ENCODE assay signal across 18 cellular contexts in the genomic region with DNA sequence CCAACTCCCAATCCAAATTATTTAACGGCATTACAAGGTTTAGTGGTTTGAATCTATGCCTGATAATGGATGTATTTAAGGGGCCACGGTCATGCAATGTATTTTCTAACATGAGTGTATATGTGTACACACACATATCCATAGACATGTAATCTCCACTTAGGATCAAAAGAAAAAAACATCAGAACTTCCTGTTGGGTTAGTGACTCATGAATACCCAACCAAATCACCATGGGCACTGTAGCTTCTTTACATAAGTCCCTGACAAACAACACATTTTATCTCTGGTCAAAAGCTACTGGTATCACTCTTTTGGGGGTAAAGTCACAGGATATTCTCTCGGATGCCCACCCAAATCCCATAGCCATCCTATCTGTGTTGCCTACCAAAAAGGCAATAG. TPM values are rescaled to one million over a fixed set of nuclear protein-coding genes. Genes with fewer than 3 reads are reported as not detected.
DNase-seq lines count a peak whose midpoint lies in the region; ATAC-seq and TF ChIP-seq lines count a peak whose summit lies in the region.
"Had no signal": no experiment of that assay in that cellular context is flagged by ENCODE, and none has a peak within 500 bp of the region (broad histone marks: within the 10 kb centered on the region; RNA-seq: fewer than 3 reads in every experiment).

No MANE protein-coding gene starts in this region.

- H2BK120ac ChIP-seq in mesendoderm (ENCODE audit: low read depth, low read length), result no peak overlapping the region

- H3K9ac ChIP-seq in mesendoderm (ENCODE audit: low read length), result no peak overlapping the region

- H2BK15ac ChIP-seq in mesendoderm (replicated peaks; ENCODE audit: low read depth), result no peak overlapping the region

- H3K79me1 ChIP-seq in mesendoderm (ENCODE audit: low read length), result no peaks in the 10 kb centered on the region

- no peak overlapping the region for H3K56ac ChIP-seq in mesendoderm (ENCODE audit: low read length)

- POLR2A ChIA-PET in AG04449 (lab: Yijun Ruan, JAX), result no interaction called here
- POLR2A ChIA-PET in activated CD8-positive, alpha-beta T cell treated with anti-CD3 and anti-CD28 coated beads, Interleukin-2, amount 10 ng/mL, durations not matched to agents 7 days and 5 days (lab: Charles Lee), result no interaction called here

- no peak overlapping the region for H3K4me2 ChIP-seq in mesendoderm (ENCODE audit: low read length)

- H3K27ac Mint-ChIP-seq in activated CD8-positive, alpha-beta T cell treated with anti-CD3 and anti-CD28 coated beads, Interleukin-2, amount 10 ng/mL, durations not matched to agents 7 days and 5 days, result no peak overlapping the region
- H3K27ac Mint-ChIP-seq: activated CD4-positive, alpha-beta T cell treated with anti-CD3 and anti-CD28 coated beads for 36 hours; endodermal cell had no signal

- H3K4me3 Mint-ChIP-seq in activated CD8-positive, alpha-beta T cell treated with anti-CD3 and anti-CD28 coated beads, Interleukin-2, amount 10 ng/mL, durations not matched to agents 7 days and 5 days, result no peak overlapping the region
- H3K4me3 Mint-ChIP-seq: activated CD4-positive, alpha-beta T cell treated with anti-CD3 and anti-CD28 coated beads for 36 hours; endodermal cell had no signal

- DNase-seq in AG04449 (ENCODE audit: low read depth, low spot score) (peak; percentile 19), GM03348 (ENCODE audit: low spot score) (peak; percentile 5), RKO (ENCODE audit: low spot score) (peak; percentile 21), fibroblast of mammary gland (ENCODE audit: low read depth) (peak; percentile 23), SKM-1 treated with dmso at 0.1 percent for 144 hours (lab: John Stamatoyannopoulos, UW; ENCODE audit: unreplicated experiment) (no peak), mesendoderm (no peak)
- DNase-seq in stimulated activated naive CD4-positive, alpha-beta T cell (lab: John Stamatoyannopoulos, UW), result no peak
- no peak for DNase-seq in activated CD8-positive, alpha-beta T cell treated with anti-CD3 and anti-CD28 coated beads, Interleukin-2, amount 10 ng/mL, durations not matched to agents 7 days and 5 days
- DNase-seq: activated CD4-positive, alpha-beta T cell treated with anti-CD3 and anti-CD28 coated beads for 36 hours; activated effector memory CD4-positive, alpha-beta T cell treated with Interleukin-2 at 50 U/mL for 16 hours; amygdala; endodermal cell; NCI-H1417; NCI-H446 treated with DMSO at 0.1 percent for 48 hours; occipital lobe; stimulated activated CD4-positive, alpha-beta T cell treated with anti-CD3 and anti-CD28 coated beads, Interleukin-2, amount 100 ng/mL, for 48 hours had no signal

- H3K36me3 Mint-ChIP-seq in activated CD8-positive, alpha-beta T cell treated with anti-CD3 and anti-CD28 coated beads, Interleukin-2, amount 10 ng/mL, durations not matched to agents 7 days and 5 days (ENCODE audit: low read depth), result no peaks in the 10 kb centered on the region

- no peak overlapping the region for H4K8ac ChIP-seq in mesendoderm (ENCODE audit: low read depth, low read length)

- H3K27me3 ChIP-seq in mesendoderm (ENCODE audit: insufficient read depth, low read length, poor library complexity), result no peaks in the 10 kb centered on the region

- no peaks in the 10 kb centered on the region for H3K9me3 Mint-ChIP-seq in activated CD8-positive, alpha-beta T cell treated with anti-CD3 and anti-CD28 coated beads, Interleukin-2, amount 10 ng/mL, durations not matched to agents 7 days and 5 days (ENCODE audit: insufficient read depth)
- H3K9me3 Mint-ChIP-seq: endodermal cell had no signal

- no peak for ATAC-seq in activated CD8-positive, alpha-beta T cell treated with anti-CD3 and anti-CD28 coated beads, Interleukin-2, amount 10 ng/mL, durations not matched to agents 7 days and 5 days
- ATAC-seq: activated CD4-positive, alpha-beta T cell treated with anti-CD3 and anti-CD28 coated beads for 36 hours had no signal

- H4K5ac ChIP-seq in mesendoderm (ENCODE audit: low read length), result no peak overlapping the region

- H2BK5ac ChIP-seq in mesendoderm (ENCODE audit: low read length), result no peak overlapping the region

- no peaks in the 10 kb centered on the region for H3K4me1 ChIP-seq in mesendoderm (ENCODE audit: control insufficient read depth, low read depth, low read length)

- H3K4me1 Mint-ChIP-seq in activated CD8-positive, alpha-beta T cell treated with anti-CD3 and anti-CD28 coated beads, Interleukin-2, amount 10 ng/mL, durations not matched to agents 7 days and 5 days (ENCODE audit: low read depth), result no peaks in the 10 kb centered on the region
- H3K4me1 Mint-ChIP-seq: activated CD4-positive, alpha-beta T cell treated with anti-CD3 and anti-CD28 coated beads for 36 hours had no signal

- H3K27me3 Mint-ChIP-seq in activated CD8-positive, alpha-beta T cell treated with anti-CD3 and anti-CD28 coated beads, Interleukin-2, amount 10 ng/mL, durations not matched to agents 7 days and 5 days (ENCODE audit: low read depth), result no peaks in the 10 kb centered on the region

- CTCF ChIA-PET in AG04449 (lab: Yijun Ruan, JAX), result no interaction called here
- CTCF ChIA-PET in activated CD8-positive, alpha-beta T cell treated with anti-CD3 and anti-CD28 coated beads, Interleukin-2, amount 10 ng/mL, durations not matched to agents 7 days and 5 days (lab: Charles Lee), result interaction anchor here (0.9 kb wide), 1 partner anchor 12 kb away, joined by 3 read pairs; no protein-coding TSS in a partner anchor

- TF ChIP-seq CTCF in AG04449 (IDR thresholded peaks at IDR 0.05; ENCODE audit: insufficient read depth, low read length, missing control alignments), result no peak
- TF ChIP-seq CTCF in fibroblast of mammary gland (conservative IDR thresholded peaks at IDR 0.05; ENCODE audit: control insufficient read depth, insufficient read depth, low read depth, low read length), result no peak

- no peak overlapping the region for H3K4me3 ChIP-seq in AG04449 (ENCODE audit: low read depth, low read length)
- no peak overlapping the region for H3K4me3 ChIP-seq in fibroblast of mammary gland (ENCODE audit: control insufficient read depth, low read depth, low read length)
- no peak overlapping the region for H3K4me3 ChIP-seq in mesendoderm (ENCODE audit: low read length)
- H3K4me3 ChIP-seq: SK-N-MC had no signal

- H3K23ac ChIP-seq in mesendoderm (ENCODE audit: low read length), result no peak overlapping the region

- H3K36me3 ChIP-seq in mesendoderm (ENCODE audit: control insufficient read depth, insufficient read depth, low read length), result no peaks in the 10 kb centered on the region

- no peak overlapping the region for H3K27ac ChIP-seq in mesendoderm (ENCODE audit: low read depth, low read length)
- H3K27ac ChIP-seq: SK-N-MC had no signal

- no peak overlapping the region for H2AK5ac ChIP-seq in mesendoderm (ENCODE audit: low read length)

- H3K79me2 ChIP-seq in mesendoderm (ENCODE audit: control insufficient read depth, insufficient read depth, low read length), result no peaks in the 10 kb centered on the region

- WGBS in mesendoderm (ENCODE audit: extremely low coverage, insufficient coverage, low lambda C conversion rate), result no CpG with 5 or more reads among the region's 3 CpGs

- no peak overlapping the region for H3K4ac ChIP-seq in mesendoderm (ENCODE audit: low read depth, low read length)

- no peak overlapping the region for H3K18ac ChIP-seq in mesendoderm (ENCODE audit: low read length)

RNA-seq across cellular contexts. Expression of a gene that starts 36.5 kb away (rescaled TPM):
- total RNA-seq in activated CD8-positive, alpha-beta T cell treated with anti-CD3 and anti-CD28 coated beads, Interleukin-2, amount 10 ng/mL, durations not matched to agents 7 days and 5 days, result not detected
- not detected for polyA plus RNA-seq in mesendoderm (2013, experiment 1 of 2)
- not detected for polyA plus RNA-seq in mesendoderm (2013, experiment 2 of 2)
- total RNA-seq: activated CD4-positive, alpha-beta T cell treated with anti-CD3 and anti-CD28 coated beads for 36 hours; endodermal cell; fibroblast of villous mesenchyme; occipital lobe had no signal

Comparison
In these comparisons a context has a peak if more than half of its experiments do, and no peak if none do; other contexts are left out.
1. DNase-seq: peak in AG04449 (single experiment), GM03348 (single experiment), RKO (single experiment) and fibroblast of mammary gland (single experiment); none in stimulated activated naive CD4-positive, alpha-beta T cell (0 of 6), activated CD8-positive, alpha-beta T cell treated with anti-CD3 and anti-CD28 coated beads, Interleukin-2, amount 10 ng/mL, durations not matched to agents 7 days and 5 days (single experiment), SKM-1 treated with dmso at 0.1 percent for 144 hours (single experiment) and mesendoderm (single experiment).